17 cellular contexts compared by ENCODE assay signal in genomic region chr4:15870079-15870478, GRCh38.
DNase-seq lines count a peak whose midpoint lies in the region; ATAC-seq and TF ChIP-seq lines count a peak whose summit lies in the region.
"Had no signal": no experiment of that assay in that cellular context is flagged by ENCODE, and none has a peak within 500 bp of the region (broad histone marks: within the 10 kb centered on the region; RNA-seq: fewer than 3 reads in every experiment).

No MANE protein-coding gene starts in this region.

- H3K4me3 ChIP-seq in testis, result peak overlapping the region; percentile 16 to 21
- H3K4me3 ChIP-seq in body of pancreas, result no peak overlapping the region
- H3K4me3 ChIP-seq: SJCRH30 had no signal

- no peak overlapping the region for H3K27ac Mint-ChIP-seq in activated T-helper 1 cell treated with anti-CD3 and anti-CD28 coated beads, Interleukin-12 subunit alpha, Interleukin-12 subunit beta, Interleukin-2, Interleukin-4 antibody, amounts not matched to agents 30 ng/mL and 10 ng/mL and 1 ng/mL, durations not matched to agents 14 hours and 24 hours and 36 hours
- H3K27ac Mint-ChIP-seq: T-cell; T-helper 2 cell treated with Interferon-gamma antibody and Interleukin-4, amounts not matched to agents 5 μg/mL and 100 μg/mL, for 36 hours had no signal

- no peaks in the 10 kb centered on the region for H3K36me3 ChIP-seq in testis (ENCODE audit: low read depth, missing control alignments)
- H3K36me3 ChIP-seq in body of pancreas (replicated peaks in 1 of 2; ENCODE audit: insufficient read depth in 1 of 2, low read depth in 2 of 2), result no peaks in the 10 kb centered on the region
- H3K36me3 ChIP-seq: BE2C, SJCRH30 had no signal

- H3K27ac ChIP-seq in testis (no peak overlapping the region), body of pancreas (no peak overlapping the region)
- H3K27ac ChIP-seq: SJCRH30 had no signal

- intact Hi-C loops in testis (cut with DNase I; ENCODE audit: low total_unique reads) (no loop called here), body of pancreas (cut with DNase I) (no loop called here)
- intact Hi-C loops in activated T-helper 1 cell treated with anti-CD3 and anti-CD28 coated beads, Interleukin-12 subunit alpha, Interleukin-12 subunit beta, Interleukin-2, Interleukin-4 antibody, amounts not matched to agents 30 ng/mL and 10 ng/mL and 1 ng/mL, durations not matched to agents 14 hours and 24 hours and 36 hours (cut with micrococcal nuclease), result loop anchor here (2.0 kb wide), 1 partner anchor 73 kb away; no protein-coding TSS in a partner anchor

- TF ChIP-seq CTCF in testis (IDR thresholded peaks at IDR 0.05), result no peak
- TF ChIP-seq CTCF in body of pancreas (IDR thresholded peaks at IDR 0.05), result no peak

- H3K4me1 Mint-ChIP-seq in activated T-helper 1 cell treated with anti-CD3 and anti-CD28 coated beads, Interleukin-12 subunit alpha, Interleukin-12 subunit beta, Interleukin-2, Interleukin-4 antibody, amounts not matched to agents 30 ng/mL and 10 ng/mL and 1 ng/mL, durations not matched to agents 14 hours and 24 hours and 36 hours (ENCODE audit: low read depth), result no peaks in the 10 kb centered on the region
- H3K4me1 Mint-ChIP-seq: T-cell had no signal

- H3K4me3 Mint-ChIP-seq in activated T-helper 1 cell treated with anti-CD3 and anti-CD28 coated beads, Interleukin-12 subunit alpha, Interleukin-12 subunit beta, Interleukin-2, Interleukin-4 antibody, amounts not matched to agents 30 ng/mL and 10 ng/mL and 1 ng/mL, durations not matched to agents 14 hours and 24 hours and 36 hours, result no peak overlapping the region
- H3K4me3 Mint-ChIP-seq: T-cell; T-helper 2 cell treated with Interferon-gamma antibody and Interleukin-4, amounts not matched to agents 5 μg/mL and 100 μg/mL, for 36 hours had no signal

- H3K4me1 ChIP-seq in testis, result no peaks in the 10 kb centered on the region
- H3K4me1 ChIP-seq in body of pancreas, result no peaks in the 10 kb centered on the region
- H3K4me1 ChIP-seq: BE2C, SJCRH30 had no signal

- H3K27me3 ChIP-seq in testis (no peaks in the 10 kb centered on the region), body of pancreas (no peaks in the 10 kb centered on the region)
- H3K27me3 ChIP-seq: BE2C, SJCRH30 had no signal

- H3K27me3 Mint-ChIP-seq in activated T-helper 1 cell treated with anti-CD3 and anti-CD28 coated beads, Interleukin-12 subunit alpha, Interleukin-12 subunit beta, Interleukin-2, Interleukin-4 antibody, amounts not matched to agents 30 ng/mL and 10 ng/mL and 1 ng/mL, durations not matched to agents 14 hours and 24 hours and 36 hours (ENCODE audit: insufficient read depth), result peaks cover 5% of the 10 kb centered on the region

- ATAC-seq in body of pancreas, result no peak
- ATAC-seq: T-cell had no signal

- no peaks in the 10 kb centered on the region for H3K9me3 ChIP-seq in testis
- no peaks in the 10 kb centered on the region for H3K9me3 ChIP-seq in body of pancreas
- H3K9me3 ChIP-seq: BE2C, SJCRH30 had no signal

- WGBS in testis, 2 donors, result 68 to 82% methylated on average over 7 of the region's 7 CpGs
- 66 to 69% methylated on average over 7 of the region's 7 CpGs for WGBS in body of pancreas, 2 donors

- no peak for TF ChIP-seq POLR2A in testis (IDR thresholded peaks at IDR 0.05)
- TF ChIP-seq POLR2A in body of pancreas (IDR thresholded peaks at IDR 0.05), result no peak

- DNase-seq in NCI-H82 (lab: John Stamatoyannopoulos, UW) (peak; percentile 32), NCI-H82 treated with DMSO at 0.1 percent for 48 hours (lab: John Stamatoyannopoulos, UW; ENCODE audit: unreplicated experiment) (no peak), NCI-H146 treated with DMSO at 0.1 percent for 48 hours (lab: John Stamatoyannopoulos, UW; ENCODE audit: unreplicated experiment) (peak; percentile 66), NCI-H748 treated with DMSO at 0.1 percent for 48 hours (lab: John Stamatoyannopoulos, UW) (peak; percentile 63), testis (peak; percentile 50), hippocampal formation (lab: John Stamatoyannopoulos, UW) (no peak), body of pancreas (no peak)
- no peak for DNase-seq in activated T-helper 1 cell treated with anti-CD3 and anti-CD28 coated beads, Interleukin-12 subunit alpha, Interleukin-12 subunit beta, Interleukin-2, Interleukin-4 antibody, amounts not matched to agents 30 ng/mL and 10 ng/mL and 1 ng/mL, durations not matched to agents 14 hours and 24 hours and 36 hours (ENCODE audit: low spot score)
- DNase-seq: BE2C, DND-41, IMR-90, Karpas-422, NCI-H187 treated with DMSO at 0.1 percent for 48 hours, OCI-M1, SJCRH30, T-cell had no signal

- H3K9me3 Mint-ChIP-seq in activated T-helper 1 cell treated with anti-CD3 and anti-CD28 coated beads, Interleukin-12 subunit alpha, Interleukin-12 subunit beta, Interleukin-2, Interleukin-4 antibody, amounts not matched to agents 30 ng/mL and 10 ng/mL and 1 ng/mL, durations not matched to agents 14 hours and 24 hours and 36 hours, result no peaks in the 10 kb centered on the region
- H3K9me3 Mint-ChIP-seq: T-cell; T-helper 2 cell treated with Interferon-gamma antibody and Interleukin-4, amounts not matched to agents 5 μg/mL and 100 μg/mL, for 36 hours had no signal

- no peaks in the 10 kb centered on the region for H3K36me3 Mint-ChIP-seq in activated T-helper 1 cell treated with anti-CD3 and anti-CD28 coated beads, Interleukin-12 subunit alpha, Interleukin-12 subunit beta, Interleukin-2, Interleukin-4 antibody, amounts not matched to agents 30 ng/mL and 10 ng/mL and 1 ng/mL, durations not matched to agents 14 hours and 24 hours and 36 hours (ENCODE audit: low read depth)
- H3K36me3 Mint-ChIP-seq: T-cell had no signal

Comparison
In these comparisons a context has a peak if more than half of its experiments do, and no peak if none do; other contexts are left out.
1. DNase-seq: peak in NCI-H82 (single experiment), NCI-H146 treated with DMSO at 0.1 percent for 48 hours (single experiment), NCI-H748 treated with DMSO at 0.1 percent for 48 hours (single experiment) and testis (single experiment); none in NCI-H82 treated with DMSO at 0.1 percent for 48 hours (single experiment), activated T-helper 1 cell treated with anti-CD3 and anti-CD28 coated beads, Interleukin-12 subunit alpha, Interleukin-12 subunit beta, Interleukin-2, Interleukin-4 antibody, amounts not matched to agents 30 ng/mL and 10 ng/mL and 1 ng/mL, durations not matched to agents 14 hours and 24 hours and 36 hours (single experiment), hippocampal formation (0 of 2) and body of pancreas (0 of 4).
2. H3K4me3 ChIP-seq: peak in testis (2 of 2); none in body of pancreas (0 of 2).